In genomic region chrX:19578956-19579355, GRCh38 we compare ENCODE assay signal across 20 cellular contexts.
"Had no signal": no experiment of that assay in that cellular context is flagged by ENCODE, and none has a peak within 500 bp of the region (broad histone marks: within the 10 kb centered on the region; RNA-seq: fewer than 3 reads in every experiment).

No MANE protein-coding gene starts in this region.

- H3K9ac ChIP-seq: parathyroid adenoma had no signal

- H3K4me1 ChIP-seq: colonic mucosa, esophagus muscularis mucosa, lower lobe of right lung, parathyroid adenoma, SJSA1 had no signal

- H3K9me3 ChIP-seq: colonic mucosa, esophagus muscularis mucosa, lower lobe of right lung, SJSA1 had no signal

- H3K4me1 Mint-ChIP-seq: mesothelial cell of epicardium had no signal

- H3K9me3 Mint-ChIP-seq: activated naive CD4-positive, alpha-beta T cell treated with anti-CD3 and anti-CD28 coated beads for 36 hours; activated T-helper 2 cell treated with anti-CD3 and anti-CD28 coated beads, Interferon-gamma antibody, Interleukin-2, Interleukin-4, amounts not matched to agents 10 μg/mL and 5 μg/mL and 100 μg/mL, durations not matched to agents 14 hours and 24 hours and 36 hours; immature natural killer cell; type B pancreatic cell had no signal

- H3K27ac Mint-ChIP-seq: mesothelial cell of epicardium, type B pancreatic cell had no signal

- H3K36me3 Mint-ChIP-seq: immature natural killer cell, type B pancreatic cell had no signal

- H3K27ac ChIP-seq: colonic mucosa, esophagus muscularis mucosa, lower lobe of right lung, parathyroid adenoma, SJSA1 had no signal

- H3K79me2 ChIP-seq: parathyroid adenoma had no signal

- H3K36me3 ChIP-seq: colonic mucosa, esophagus muscularis mucosa, lower lobe of right lung, SJSA1 had no signal

- H3K4me3 ChIP-seq: colonic mucosa, esophagus muscularis mucosa, lower lobe of right lung, SJSA1 had no signal

- DNase-seq: activated T-cell treated with anti-CD3 and anti-CD28 coated beads for 4 hours; caudate nucleus; colonic mucosa; glutamatergic neuron; immature natural killer cell; lower lobe of right lung; retina; small intestine; stimulated activated CD4-positive, alpha-beta T cell treated with anti-CD3 and anti-CD28 coated beads, Interleukin-4, amount 100 ng/mL, for 4 hours; stimulated activated CD8-positive, alpha-beta memory T cell treated with anti-CD3 and anti-CD28 coated beads, Interleukin-4, amount 100 ng/mL, for 48 hours; stimulated activated naive CD4-positive, alpha-beta T cell treated with Interleukin-2 at 50 U/mL for 16 hours; substantia nigra; T-helper 9 cell had no signal

- H3K27me3 Mint-ChIP-seq: type B pancreatic cell had no signal

- ATAC-seq: lower lobe of right lung had no signal

- H2AFZ ChIP-seq: parathyroid adenoma had no signal

- H3K27me3 ChIP-seq: colonic mucosa, esophagus muscularis mucosa, SJSA1 had no signal

- H3K4me3 Mint-ChIP-seq: activated naive CD4-positive, alpha-beta T cell treated with anti-CD3 and anti-CD28 coated beads for 36 hours; immature natural killer cell; mesothelial cell of epicardium; type B pancreatic cell had no signal
